ENCODE assay signal across 1 cellular context in the genomic region with DNA sequence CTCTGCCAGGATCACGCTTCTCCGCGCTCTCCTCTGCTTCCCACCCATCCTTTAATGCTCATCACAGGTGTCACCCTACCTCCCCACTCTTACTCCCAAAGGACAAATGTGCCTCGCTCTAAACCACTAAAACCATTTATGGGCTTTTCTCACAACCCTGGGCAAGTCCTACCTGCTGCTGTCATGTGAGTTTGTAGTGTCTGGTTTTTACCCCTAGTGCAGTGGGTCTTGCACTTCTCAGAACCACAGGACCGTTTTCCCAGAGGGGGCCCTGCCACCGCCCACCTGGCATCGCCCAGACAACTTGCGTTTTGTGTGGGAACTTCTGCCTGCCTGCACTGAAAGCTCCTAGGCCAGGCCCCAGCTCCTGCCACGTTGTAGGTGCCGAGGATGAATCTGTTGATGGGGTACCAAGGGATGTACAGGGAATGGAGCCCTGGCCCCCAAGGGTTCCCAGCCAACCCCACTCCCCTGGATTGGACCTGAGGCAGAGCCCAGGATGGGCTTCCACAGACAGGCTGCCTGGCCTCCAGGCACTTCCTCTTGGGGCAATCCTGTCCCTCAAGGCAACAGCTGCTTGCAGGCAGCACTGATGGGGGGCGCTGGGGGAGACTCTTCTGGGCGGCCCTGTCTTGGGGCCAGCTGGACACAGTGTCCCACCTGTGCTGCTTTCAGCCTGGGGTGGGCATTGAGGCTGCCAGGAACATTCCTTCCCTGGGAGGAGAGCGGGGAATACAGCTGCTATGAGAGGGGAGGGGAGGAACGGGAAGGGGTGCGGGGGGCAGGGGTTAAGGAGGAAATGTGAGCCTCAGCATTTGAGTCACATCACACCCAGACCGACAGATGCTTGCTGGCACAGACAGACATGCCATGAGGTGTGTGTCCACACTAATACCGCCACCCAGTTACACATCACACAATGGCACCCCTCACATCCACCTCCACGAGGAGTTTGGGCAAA.
TF ChIP-seq lines count a peak whose summit lies in the region.

No MANE protein-coding gene starts in this region.

TF ChIP-seq in GM23338, 12 proteins besides CTCF, POLR2A, EP300 and RAD21 (continued from another document):
- TF ChIP-seq REST (IDR thresholded peaks at IDR 0.05; ENCODE audit: unreplicated experiment) (no peak), ZNF331 (CRISPR knock-in tag; IDR thresholded peaks at IDR 0.05; ENCODE audit: low read depth) (no peak)
